In genomic region chr2:145957929-145958328, GRCh38 we compare ENCODE assay signal across 14 cellular contexts.
A peak's percentile ranks its signal among the peaks of the same experiment; 100 is the strongest.
DNase-seq lines count a peak whose midpoint lies in the region; ATAC-seq and TF ChIP-seq lines count a peak whose summit lies in the region.
"Had no signal": no experiment of that assay in that cellular context is flagged by ENCODE, and none has a peak within 500 bp of the region (broad histone marks: within the 10 kb centered on the region; RNA-seq: fewer than 3 reads in every experiment).

No MANE protein-coding gene starts in this region.

- ATAC-seq in GM19463 (IDR thresholded peaks at IDR 0.05; ENCODE audit: unreplicated experiment) (peak; percentile 59), HG03442 (IDR thresholded peaks at IDR 0.05; ENCODE audit: unreplicated experiment) (peak; percentile 61), mucosa of descending colon (no peak), GM21381 (IDR thresholded peaks at IDR 0.05; ENCODE audit: unreplicated experiment) (no peak)
- ATAC-seq: stimulated activated naive CD8-positive, alpha-beta T cell treated with anti-CD3 and anti-CD28 coated beads, Interleukin-15, Interleukin-2, amounts not matched to agents 100 U/mL and 50 U/mL, for 24 hours had no signal

- TF ChIP-seq CTCF in retinal pigment epithelial cell (conservative IDR thresholded peaks at IDR 0.05; ENCODE audit: low read depth, low read length) = no peak
- TF ChIP-seq CTCF in mucosa of descending colon (IDR thresholded peaks at IDR 0.05) = no peak

- no peaks in the 10 kb centered on the region for H3K4me1 ChIP-seq in mucosa of descending colon (ENCODE audit: low read depth)
- H3K4me1 ChIP-seq: sigmoid colon, uterus had no signal

- no peak overlapping the region for H3K4me3 ChIP-seq in retinal pigment epithelial cell (ENCODE audit: low read length)
- no peak overlapping the region for H3K4me3 ChIP-seq in mucosa of descending colon
- H3K4me3 ChIP-seq: sigmoid colon, uterus had no signal

- intact Hi-C loops in mucosa of descending colon (cut with DNase I, micrococcal nuclease) = no loop called here

- peak; percentile 44 for DNase-seq in amniotic epithelial cell (ENCODE audit: low read depth)
- peak; percentile 25 for DNase-seq in retinal pigment epithelial cell (ENCODE audit: low read depth)
- DNase-seq in mucosa of descending colon = no peak
- no peak for DNase-seq in NAMALWA (ENCODE audit: low spot score)
- DNase-seq: activated CD4-positive, alpha-beta T cell treated with anti-CD3 and anti-CD28 coated beads, Interleukin-2, amount 10 ng/mL, durations not matched to agents 24 days and 14 days; IMR-90; mammary epithelial cell; NCI-H1694; sigmoid colon; stimulated activated naive CD8-positive, alpha-beta T cell treated with anti-CD3 and anti-CD28 coated beads, Interleukin-15, Interleukin-2, amounts not matched to agents 100 U/mL and 50 U/mL, for 24 hours; uterus had no signal

- no peaks in the 10 kb centered on the region for H3K36me3 ChIP-seq in mucosa of descending colon (ENCODE audit: low read depth)
- H3K36me3 ChIP-seq: sigmoid colon, uterus had no signal

- peaks cover 22% of the 10 kb centered on the region for H3K9me3 ChIP-seq in mucosa of descending colon
- H3K9me3 ChIP-seq: uterus had no signal

Comparison
In these comparisons a context has a peak if more than half of its experiments do, and no peak if none do; other contexts are left out.
1. ATAC-seq: peak in GM19463 (single experiment) and HG03442 (single experiment); none in mucosa of descending colon (single experiment) and GM21381 (single experiment).
2. DNase-seq: peak in amniotic epithelial cell (single experiment) and retinal pigment epithelial cell (single experiment); none in mucosa of descending colon (0 of 3) and NAMALWA (single experiment).